In genomic region chr9:136564379-136564988, GRCh38 we compare ENCODE assay signal across 9 cellular contexts. TPM values are rescaled to one million over a fixed set of nuclear protein-coding genes. Genes with fewer than 3 reads are reported as not detected.
A peak's percentile ranks its signal among the peaks of the same experiment; 100 is the strongest.
DNase-seq lines count a peak whose midpoint lies in the region; ATAC-seq and TF ChIP-seq lines count a peak whose summit lies in the region.
"Had no signal": no experiment of that assay in that cellular context is flagged by ENCODE, and none has a peak within 500 bp of the region (broad histone marks: within the 10 kb centered on the region; RNA-seq: fewer than 3 reads in every experiment).

No MANE protein-coding gene starts in this region.

- TF ChIP-seq CTCF in WI38 (IDR thresholded peaks at IDR 0.05; ENCODE audit: low read depth, low read length) (peak; percentile 16; the same call in 1 of the 2 replicates), testis (IDR thresholded peaks at IDR 0.05) (peak in 1 of 3 experiments; percentile 12)

- H3K27ac Mint-ChIP-seq in stimulated activated naive CD8-positive, alpha-beta T cell treated with anti-CD3 and anti-CD28 coated beads, Interleukin-15, amount 100 ng/mL, for 72 hours = no peak overlapping the region
- H3K27ac Mint-ChIP-seq: T-helper 1 cell treated with Interleukin-12 subunit alpha and Interleukin-12 subunit beta and Interleukin-4 antibody, amounts not matched to agents 30 μg/mL and 1 μg/mL, for 36 hours had no signal

- no peak for TF ChIP-seq POLR2A in testis (IDR thresholded peaks at IDR 0.05)

- H3K4me3 ChIP-seq in WI38 (ENCODE audit: low read depth, low read length) (no peak overlapping the region), testis (no peak overlapping the region)

- H3K9me3 Mint-ChIP-seq in stimulated activated naive CD8-positive, alpha-beta T cell treated with anti-CD3 and anti-CD28 coated beads, Interleukin-15, amount 100 ng/mL, for 72 hours = peaks cover 0 to 17% of the 10 kb centered on the region in 2 donors

- H3K27ac ChIP-seq in testis = peak overlapping the region in 1 of 2 donors; percentile 50

- no peaks in the 10 kb centered on the region for H3K36me3 ChIP-seq in testis (ENCODE audit: low read depth, missing control alignments)

- intact Hi-C loops in testis (cut with DNase I; ENCODE audit: low total_unique reads) = no loop called here

- 87 to 90% methylated on average over 4 to 21 of the region's 21 CpGs for WGBS in testis, 2 donors

- no peak for DNase-seq in stimulated activated naive CD8-positive, alpha-beta T cell treated with anti-CD3 and anti-CD28 coated beads, Interleukin-15, Interleukin-2, amounts not matched to agents 100 U/mL and 50 U/mL, for 24 hours
- DNase-seq in stimulated activated naive CD8-positive, alpha-beta T cell treated with anti-CD3 and anti-CD28 coated beads, Interleukin-15, amount 100 ng/mL, for 72 hours = no peak
- DNase-seq in islet precursor cell (peak; percentile 65), testis (peak; percentile 63), NCI-H1930 (lab: John Stamatoyannopoulos, UW) (no peak), NCI-H524 (lab: John Stamatoyannopoulos, UW) (no peak), NCI-H128 (lab: John Stamatoyannopoulos, UW; ENCODE audit: unreplicated experiment) (no peak)

- H3K4me1 ChIP-seq in testis = peaks cover 45% of the 10 kb centered on the region

- peaks cover 8% of the 10 kb centered on the region for H3K4me1 Mint-ChIP-seq in stimulated activated naive CD8-positive, alpha-beta T cell treated with anti-CD3 and anti-CD28 coated beads, Interleukin-15, amount 100 ng/mL, for 72 hours

- no peaks in the 10 kb centered on the region for H3K27me3 ChIP-seq in testis

- no peak overlapping the region for H3K4me3 Mint-ChIP-seq in stimulated activated naive CD8-positive, alpha-beta T cell treated with anti-CD3 and anti-CD28 coated beads, Interleukin-15, amount 100 ng/mL, for 72 hours
- H3K4me3 Mint-ChIP-seq: T-helper 1 cell treated with Interleukin-12 subunit alpha and Interleukin-12 subunit beta and Interleukin-4 antibody, amounts not matched to agents 30 μg/mL and 1 μg/mL, for 36 hours had no signal

- ATAC-seq in stimulated activated naive CD8-positive, alpha-beta T cell treated with anti-CD3 and anti-CD28 coated beads, Interleukin-15, Interleukin-2, amounts not matched to agents 100 U/mL and 50 U/mL, for 24 hours = peak; percentile 29
- ATAC-seq in stimulated activated naive CD8-positive, alpha-beta T cell treated with anti-CD3 and anti-CD28 coated beads, Interleukin-15, amount 100 ng/mL, for 72 hours = no peak

- H3K27me3 Mint-ChIP-seq in stimulated activated naive CD8-positive, alpha-beta T cell treated with anti-CD3 and anti-CD28 coated beads, Interleukin-15, amount 100 ng/mL, for 72 hours = no peaks in the 10 kb centered on the region

- H3K9me3 ChIP-seq in testis = no peaks in the 10 kb centered on the region

RNA-seq across cellular contexts. Expression of gene NOTCH1, which starts 18.6 kb away (rescaled TPM):
- 10 to 100 TPM; 32.4 to 34.1 TPM for total RNA-seq in testis
- 7.2 TPM for polyA plus RNA-seq in testis (ENCODE audit: insufficient read depth, low read depth, low replicate concordance)

Comparison
In these comparisons a context has a peak if more than half of its experiments do, and no peak if none do; other contexts are left out.
1. DNase-seq: peak in islet precursor cell (single experiment) and testis (single experiment); none in stimulated activated naive CD8-positive, alpha-beta T cell treated with anti-CD3 and anti-CD28 coated beads, Interleukin-15, Interleukin-2, amounts not matched to agents 100 U/mL and 50 U/mL, for 24 hours (single experiment), stimulated activated naive CD8-positive, alpha-beta T cell treated with anti-CD3 and anti-CD28 coated beads, Interleukin-15, amount 100 ng/mL, for 72 hours (0 of 2), NCI-H1930 (0 of 2), NCI-H524 (0 of 2) and NCI-H128 (single experiment).